9 cellular contexts compared by ENCODE assay signal in genomic region chr10:79027147-79028055, GRCh38. TPM values are rescaled to one million over a fixed set of nuclear protein-coding genes. Genes with fewer than 3 reads are reported as not detected.
DNase-seq lines count a peak whose midpoint lies in the region; ATAC-seq and TF ChIP-seq lines count a peak whose summit lies in the region.
"Had no signal": no experiment of that assay in that cellular context is flagged by ENCODE, and none has a peak within 500 bp of the region (broad histone marks: within the 10 kb centered on the region; RNA-seq: fewer than 3 reads in every experiment).

No MANE protein-coding gene starts in this region.

- no peak overlapping the region for H4K8ac ChIP-seq in neuronal stem cell (ENCODE audit: low read depth, low read length)

- no peak overlapping the region for H3K4me2 ChIP-seq in neuronal stem cell (ENCODE audit: insufficient read depth, low read length, poor library complexity, severe bottlenecking)

- H3K4ac ChIP-seq in neuronal stem cell (ENCODE audit: low read length) = no peak overlapping the region

- no peak overlapping the region for H2BK120ac ChIP-seq in neuronal stem cell (ENCODE audit: low read depth, low read length)

- H3K23ac ChIP-seq in neuronal stem cell (ENCODE audit: low read depth, low read length, poor library complexity) = no peak overlapping the region

- H3K4me1 ChIP-seq in neuronal stem cell (ENCODE audit: control insufficient read depth in 2 of 2, insufficient read depth in 1 of 2, low read depth in 1 of 2, low read length in 2 of 2) (peaks cover 8 to 18% of the 10 kb centered on the region in 2 donors), transverse colon (no peaks in the 10 kb centered on the region)

- H3K27ac ChIP-seq in neuronal stem cell (replicated peaks; ENCODE audit: low read length) (no peak overlapping the region), transverse colon (no peak overlapping the region)

- no peak for ATAC-seq in HG02678 (IDR thresholded peaks at IDR 0.05; ENCODE audit: unreplicated experiment)
- no peak for ATAC-seq in GM18858 (IDR thresholded peaks at IDR 0.05; ENCODE audit: unreplicated experiment)

- in situ Hi-C loops in transverse colon (cut with MboI; ENCODE audit: low pct_ligation_motif_present in 1 of 4, low pct_unique_long_range_greater_than_20kb in 1 of 4, low sequenced_read_pairs in 3 of 4) = no loop called here

- peak overlapping the region; percentile 22 for H3K9ac ChIP-seq in neuronal stem cell (ENCODE audit: low read depth, low read length, poor library complexity)

- no CpG with 5 or more reads among the region's 18 CpGs for WGBS in neuronal stem cell (ENCODE audit: extremely low coverage in 2 of 2, insufficient read length in 2 of 2, insufficient replicate concordance in 1 of 2), 2 donors
- WGBS in transverse colon (ENCODE audit: low coverage in 1 of 2), 2 donors = 70% methylated on average over 18 of the region's 18 CpGs; no CpG with 5 or more reads in 1 of the 2 donors

- no peak for TF ChIP-seq EP300 in transverse colon (IDR thresholded peaks at IDR 0.05; ENCODE audit: low read depth)

- H3K27me3 ChIP-seq in neuronal stem cell (ENCODE audit: control insufficient read depth in 3 of 3, insufficient read depth in 3 of 3, low read depth in 1 of 3, low read length in 3 of 3) = peaks cover 0 to 23% (median 1%) of the 10 kb centered on the region in 3 experiments
- no peaks in the 10 kb centered on the region for H3K27me3 ChIP-seq in transverse colon

- H3K4me3 ChIP-seq in neuronal stem cell (ENCODE audit: low read length in 2 of 2) = no peak overlapping the region
- H3K4me3 ChIP-seq in transverse colon = no peak overlapping the region

- TF ChIP-seq CTCF in transverse colon (IDR thresholded peaks at IDR 0.05) = no peak

- H2AFZ ChIP-seq in neuronal stem cell (ENCODE audit: low read length) = no peak overlapping the region

- intact Hi-C loops in transverse colon (cut with DNase I; ENCODE audit: low total_unique reads) = no loop called here

- H3K9me3 ChIP-seq in neuronal stem cell (replicated peaks in 1 of 2; ENCODE audit: control insufficient read depth in 2 of 2, insufficient read depth in 1 of 2, low read depth in 1 of 2, low read length in 2 of 2) = no peaks in the 10 kb centered on the region
- H3K9me3 ChIP-seq in transverse colon = no peaks in the 10 kb centered on the region

- H3K79me1 ChIP-seq in neuronal stem cell (ENCODE audit: low read depth, low read length) = no peaks in the 10 kb centered on the region

- DNase-seq in COLO668 (lab: John Stamatoyannopoulos, UW; ENCODE audit: unreplicated experiment) = peak; percentile 52
- peak; percentile 6 for DNase-seq in NCI-H187 treated with DMSO at 0.1 percent for 48 hours (lab: John Stamatoyannopoulos, UW)
- peak; percentile 60 for DNase-seq in activated gamma-delta T cell (lab: John Stamatoyannopoulos, UW)
- DNase-seq in neuronal stem cell (ENCODE audit: low spot score) = no peak
- no peak for DNase-seq in amygdala (lab: John Stamatoyannopoulos, UW)
- DNase-seq in transverse colon = no peak
- DNase-seq: NCI-H524 treated with DMSO at 0.1 percent for 48 hours had no signal

- no peak overlapping the region for H4K91ac ChIP-seq in neuronal stem cell (ENCODE audit: low read depth, low read length, poor library complexity)

- peak overlapping the region; percentile 59 for H3K18ac ChIP-seq in neuronal stem cell (ENCODE audit: low read length)

- H2BK12ac ChIP-seq in neuronal stem cell (ENCODE audit: low read length) = peak overlapping the region; percentile 91

- no peak for TF ChIP-seq POLR2A in transverse colon (IDR thresholded peaks at IDR 0.05)

- no peak overlapping the region for H3K14ac ChIP-seq in neuronal stem cell (ENCODE audit: low read length)

- peak overlapping the region; percentile 63 for H2BK15ac ChIP-seq in neuronal stem cell (ENCODE audit: low read length)

- no peaks in the 10 kb centered on the region for H3K36me3 ChIP-seq in neuronal stem cell (replicated peaks in 1 of 2; ENCODE audit: control insufficient read depth in 2 of 2, insufficient read depth in 2 of 2, low read length in 2 of 2)
- H3K36me3 ChIP-seq in transverse colon = no peaks in the 10 kb centered on the region

- H2BK5ac ChIP-seq in neuronal stem cell (ENCODE audit: low read length) = peak overlapping the region; percentile 8

- peak overlapping the region; percentile 85 for H2AK5ac ChIP-seq in neuronal stem cell (ENCODE audit: low read depth, low read length)

RNA-seq across cellular contexts. Expression of gene ZMIZ1, which starts 41.4 kb away (rescaled TPM):
- polyA plus RNA-seq in neuronal stem cell (2013, experiment 1 of 2) = 21.6 TPM
- 24.3 TPM for polyA plus RNA-seq in neuronal stem cell (2013, experiment 2 of 2)
- 100 to 1,000 TPM in 1 of 4 donors, 10 to 100 TPM in 3; 32.0 to 108 (median 63.0) TPM for total RNA-seq in transverse colon

Comparison
In these comparisons a context has a peak if more than half of its experiments do, and no peak if none do; other contexts are left out.
1. DNase-seq: peak in COLO668 (single experiment), NCI-H187 treated with DMSO at 0.1 percent for 48 hours (single experiment) and activated gamma-delta T cell (single experiment); none in neuronal stem cell (single experiment), amygdala (0 of 56) and transverse colon (single experiment).